32 cellular contexts compared by ENCODE assay signal in the genomic region with DNA sequence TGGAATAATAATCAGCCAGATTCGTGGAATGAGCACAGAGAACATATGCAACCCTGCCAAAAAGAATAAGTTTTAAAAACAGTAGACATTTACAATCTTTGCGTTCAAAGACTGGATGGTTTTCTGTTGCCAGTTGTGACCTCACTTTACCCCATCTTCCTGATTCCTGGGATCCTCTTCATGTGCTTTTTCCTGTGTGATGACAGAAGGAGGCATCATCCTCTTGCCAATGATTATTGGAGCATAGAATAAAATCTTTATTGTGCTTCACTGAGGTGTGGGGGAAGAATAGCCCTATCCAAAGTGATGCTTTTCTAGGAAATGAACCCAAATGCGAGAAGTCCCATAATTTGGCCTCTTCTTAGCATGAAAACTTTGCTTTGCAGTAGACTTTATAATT. TPM values are rescaled to one million over a fixed set of nuclear protein-coding genes. Genes with fewer than 3 reads are reported as not detected.
"Had no signal": no experiment of that assay in that cellular context is flagged by ENCODE, and none has a peak within 500 bp of the region (broad histone marks: within the 10 kb centered on the region; RNA-seq: fewer than 3 reads in every experiment).

No MANE protein-coding gene starts in this region.

- H3K9ac ChIP-seq: parathyroid adenoma had no signal

- DNase-seq: hippocampal formation; kidney; left colon; left lung; lower lobe of right lung; mammary epithelial cell; mesenchymal stem cell; naive thymus-derived CD8-positive, alpha-beta T cell; occipital lobe; psoas muscle; sigmoid colon; small intestine; spleen; stimulated activated CD4-positive, alpha-beta T cell treated with anti-CD3 and anti-CD28 coated beads, Interleukin-4, amount 100 ng/mL, for 4 hours; stimulated activated CD8-positive, alpha-beta memory T cell treated with anti-CD3 and anti-CD28 coated beads, Interleukin-4, amount 100 ng/mL, for 48 hours; stimulated activated naive CD4-positive, alpha-beta T cell treated with Interleukin-2 at 50 U/mL for 16 hours; stimulated activated naive CD8-positive, alpha-beta T cell treated with anti-CD3 and anti-CD28 coated beads, Interleukin-15, amount 100 ng/mL, for 72 hours; substantia nigra had no signal

- H3K4me3 ChIP-seq: left lung, lower lobe of right lung, psoas muscle, sigmoid colon, spleen, tibial nerve, vagina had no signal

- ATAC-seq: left colon; left lung; lower lobe of right lung; naive thymus-derived CD8-positive, alpha-beta T cell; psoas muscle; stimulated activated memory B cell treated with anti-CD40 and anti-IgM and Interleukin-4, amounts not matched to agents 10 μg/mL and 1 μg/mL and 100 μg/mL, for 72 hours; stimulated activated naive CD8-positive, alpha-beta T cell treated with anti-CD3 and anti-CD28 coated beads, Interleukin-15, amount 100 ng/mL, for 72 hours had no signal

- H3K27ac Mint-ChIP-seq: naive thymus-derived CD8-positive, alpha-beta T cell; nephron; stimulated activated memory B cell treated with anti-CD40 and anti-IgM and Interleukin-4, amounts not matched to agents 10 μg/mL and 1 μg/mL and 100 μg/mL, for 72 hours; stimulated activated naive CD8-positive, alpha-beta T cell treated with anti-CD3 and anti-CD28 coated beads, Interleukin-15, amount 100 ng/mL, for 72 hours; type B pancreatic cell had no signal

- H3K36me3 Mint-ChIP-seq: stimulated activated memory B cell treated with anti-CD40 and anti-IgM and Interleukin-4, amounts not matched to agents 10 μg/mL and 1 μg/mL and 100 μg/mL, for 72 hours; type B pancreatic cell had no signal

- H3K79me2 ChIP-seq: parathyroid adenoma had no signal

- H3K9me3 ChIP-seq: left lung, lower lobe of right lung, neutrophil, psoas muscle, sigmoid colon, tibial nerve, vagina had no signal

- H3K36me3 ChIP-seq: left lung, lower lobe of right lung, neutrophil, sigmoid colon, spleen, tibial nerve, vagina had no signal

- H2AFZ ChIP-seq: parathyroid adenoma had no signal

- H3K9me3 Mint-ChIP-seq: nephron; neural crest cell; stimulated activated naive CD8-positive, alpha-beta T cell treated with anti-CD3 and anti-CD28 coated beads, Interleukin-15, amount 100 ng/mL, for 72 hours; type B pancreatic cell had no signal

- H3K4me1 ChIP-seq: parathyroid adenoma had no signal

- H3K27ac ChIP-seq: left lung, lower lobe of right lung, neutrophil, parathyroid adenoma, psoas muscle, sigmoid colon, spleen, tibial nerve, vagina had no signal

- H3K4me3 Mint-ChIP-seq: naive thymus-derived CD8-positive, alpha-beta T cell; nephron; stimulated activated memory B cell treated with anti-CD40 and anti-IgM and Interleukin-4, amounts not matched to agents 10 μg/mL and 1 μg/mL and 100 μg/mL, for 72 hours; stimulated activated naive CD8-positive, alpha-beta T cell treated with anti-CD3 and anti-CD28 coated beads, Interleukin-15, amount 100 ng/mL, for 72 hours; type B pancreatic cell had no signal

RNA-seq across cellular contexts. Expression of a gene that starts 15.0 kb away (rescaled TPM):
- total RNA-seq: kidney; left colon; left lung; liver; lower lobe of right lung; mammary epithelial cell; mucosa of gallbladder; naive thymus-derived CD8-positive, alpha-beta T cell; neural crest cell; occipital lobe; osteocyte; posterior vena cava; psoas muscle; sigmoid colon; spleen; temporal lobe; tibial nerve; urinary bladder; vagina had no signal
